7 cellular contexts compared by ENCODE assay signal in genomic region chr1:45001576-45001975, GRCh38. TPM values are rescaled to one million over a fixed set of nuclear protein-coding genes. Genes with fewer than 3 reads are reported as not detected.
DNase-seq lines count a peak whose midpoint lies in the region; ATAC-seq, FAIRE-seq and TF ChIP-seq lines count a peak whose summit lies in the region.
"Not testable (repeated sequence)": the region's sequence is repeated elsewhere in the genome, so short reads cannot be mapped to it uniquely, and the experiment has no call there.

No MANE protein-coding gene starts in this region.

- not testable (repeated sequence) for H3K9me3 ChIP-seq in RWPE2 (ENCODE audit: severe bottlenecking); K562 (replicated peaks; ENCODE audit: control insufficient read depth, insufficient read depth, low read depth, low read length); lower lobe of right lung; spleen; suprapubic skin

- FAIRE-seq in K562 (lab: Jason Lieb, UNC), result not testable (repeated sequence)

- not testable (repeated sequence) for H3K9ac ChIP-seq in K562 (ENCODE audit: insufficient read depth in 1 of 2, low read depth in 2 of 2, low read length in 2 of 2)

- not testable (repeated sequence) for TF ChIP-seq POLR2A in K562 (conservative IDR thresholded peaks at IDR 0.05); spleen (IDR thresholded peaks at IDR 0.05); suprapubic skin (IDR thresholded peaks at IDR 0.05)

- H3K27ac ChIP-seq in RWPE2 (ENCODE audit: poor library complexity, severe bottlenecking); K562 (ENCODE audit: extremely low read depth, low read depth, low read length): not testable (repeated sequence)
- H3K27ac ChIP-seq in lower lobe of right lung, result peak overlapping the region; percentile 53
- peak overlapping the region in 5 of 8 donors; percentile 34 to 67 (median 51) for H3K27ac ChIP-seq in spleen
- peak overlapping the region; percentile 22 for H3K27ac ChIP-seq in suprapubic skin

- not testable (repeated sequence) for H3K4me1 ChIP-seq in RWPE2 (ENCODE audit: insufficient read depth, poor library complexity, severe bottlenecking); K562 (replicated peaks in 1 of 2; ENCODE audit: control insufficient read depth in 2 of 2, insufficient read depth in 2 of 2, low read length in 2 of 2); lower lobe of right lung; suprapubic skin
- H3K4me1 ChIP-seq in spleen, result peaks cover 0 to 14% (median 8%) of the 10 kb centered on the region in 6 donors

- peaks cover 27% of the 10 kb centered on the region for H3K4me1 Mint-ChIP-seq in dendritic cell treated with granulocyte-macrophage colony-stimulating factor and Interleukin-4, amounts not matched to agents 40 ng/mL and 50 ng/mL, for 4 days (ENCODE audit: low read depth)

- ATAC-seq in RWPE2 (ENCODE audit: low read depth), result 0 out of 3 replicates have a peak, but pooled peaks have one; percentile 12
- ATAC-seq in activated naive CD4-positive, alpha-beta T cell treated with anti-CD3 and anti-CD28 coated beads, Interleukin-2, amount 50 U/mL, for 72 hours; K562; lower lobe of right lung: not testable (repeated sequence)

- H3K36me3 ChIP-seq in RWPE2 (ENCODE audit: low read depth) (peaks cover 25% of the 10 kb centered on the region), K562 (ENCODE audit: control insufficient read depth, insufficient read depth, low read length) (peaks cover 50% of the 10 kb centered on the region), lower lobe of right lung (peaks cover 49% of the 10 kb centered on the region), spleen (peaks cover 0 to 56% (median 48%) of the 10 kb centered on the region in 6 donors), suprapubic skin (peaks cover 50% of the 10 kb centered on the region)

- not testable (repeated sequence) for H3K27me3 Mint-ChIP-seq in dendritic cell treated with granulocyte-macrophage colony-stimulating factor and Interleukin-4, amounts not matched to agents 40 ng/mL and 50 ng/mL, for 4 days

- not testable (repeated sequence) for H3K36me3 Mint-ChIP-seq in activated naive CD4-positive, alpha-beta T cell treated with anti-CD3 and anti-CD28 coated beads, Interleukin-2, amount 50 U/mL, for 72 hours
- H3K36me3 Mint-ChIP-seq in dendritic cell treated with granulocyte-macrophage colony-stimulating factor and Interleukin-4, amounts not matched to agents 40 ng/mL and 50 ng/mL, for 4 days (ENCODE audit: low read depth), result peaks cover 52% of the 10 kb centered on the region

- H4K20me1 ChIP-seq in K562 (replicated peaks; ENCODE audit: control insufficient read depth, insufficient read depth, low read length), result not testable (repeated sequence)

- TF ChIP-seq RAD21 in K562 (CRISPR knock-in tag; conservative IDR thresholded peaks at IDR 0.05 in 1 of 2, IDR thresholded peaks at IDR 0.05 in 1 of 2), result not testable (repeated sequence)

- not testable (repeated sequence) for H3K4me3 ChIP-seq in RWPE2 (ENCODE audit: severe bottlenecking); K562; lower lobe of right lung; spleen; suprapubic skin

- H3K9me3 Mint-ChIP-seq in activated naive CD4-positive, alpha-beta T cell treated with anti-CD3 and anti-CD28 coated beads, Interleukin-2, amount 50 U/mL, for 72 hours; dendritic cell treated with granulocyte-macrophage colony-stimulating factor and Interleukin-4, amounts not matched to agents 40 ng/mL and 50 ng/mL, for 4 days: not testable (repeated sequence)

- not testable (repeated sequence) for TF ChIP-seq EP300 in K562 (IDR thresholded peaks at IDR 0.05; ENCODE audit: low read length); suprapubic skin (IDR thresholded peaks at IDR 0.05)

- DNase-seq in RWPE2 (ENCODE audit: low spot score); activated naive CD4-positive, alpha-beta T cell treated with anti-CD3 and anti-CD28 coated beads, Interleukin-2, amount 50 U/mL, for 72 hours (ENCODE audit: low spot score in 2 of 2); K562 (ENCODE audit: extremely low read depth in 1 of 4, low spot score in 3 of 4); lower lobe of right lung; suprapubic skin (ENCODE audit: low spot score in 2 of 2): not testable (repeated sequence)
- peak; percentile 44 for DNase-seq in spleen

- BruUV-seq in K562 (replicated peaks; lab: Mats Ljungman, UMichigan), result not testable (repeated sequence)

- POLR2A ChIA-PET in K562 (lab: Yijun Ruan, JAX), result interaction anchor here (0.5 to 4.6 kb wide), 5 partner anchors 9 to 1314 kb away, joined by 3 to 33 read pairs (median 17); partner anchors contain the start of genes EIF2B3, HECTD3 and UROD

- H3K79me2 ChIP-seq in K562 (ENCODE audit: control insufficient read depth, insufficient read depth, low read length), result not testable (repeated sequence)

- not testable (repeated sequence) for H3K9me1 ChIP-seq in K562 (ENCODE audit: control insufficient read depth, insufficient read depth, low read length)

- in situ Hi-C loops in K562 (cut with MboI), result not testable (repeated sequence)

- H3K4me3 Mint-ChIP-seq in dendritic cell treated with granulocyte-macrophage colony-stimulating factor and Interleukin-4, amounts not matched to agents 40 ng/mL and 50 ng/mL, for 4 days, result not testable (repeated sequence)

- 90% methylated on average over 7 of the region's 8 CpGs for WGBS in K562 (ENCODE audit: insufficient coverage, low coverage, missing lambda C conversion rate)
- 89 to 95% (median 93%) methylated on average over 8 of the region's 8 CpGs for WGBS in spleen, 5 donors
- WGBS in suprapubic skin, result 86% methylated on average over 8 of the region's 8 CpGs

- H3K27ac Mint-ChIP-seq in activated naive CD4-positive, alpha-beta T cell treated with anti-CD3 and anti-CD28 coated beads, Interleukin-2, amount 50 U/mL, for 72 hours, result peak overlapping the region; percentile 30 to 78
- H3K27ac Mint-ChIP-seq in dendritic cell treated with granulocyte-macrophage colony-stimulating factor and Interleukin-4, amounts not matched to agents 40 ng/mL and 50 ng/mL, for 4 days, result peak overlapping the region; percentile 87

- not testable (repeated sequence) for H2AFZ ChIP-seq in K562 (ENCODE audit: low read depth, low read length)

- CTCF ChIA-PET in K562 (lab: Yijun Ruan, JAX; ENCODE audit: low intra/inter-chr PET ratio), result not testable (repeated sequence)

- intact Hi-C loops in K562 (cut with micrococcal nuclease); dendritic cell treated with granulocyte-macrophage colony-stimulating factor and Interleukin-4, amounts not matched to agents 40 ng/mL and 50 ng/mL, for 4 days (cut with micrococcal nuclease); lower lobe of right lung (cut with DNase I); spleen (cut with DNase I; ENCODE audit: low total_unique reads): not testable (repeated sequence)

- not testable (repeated sequence) for H3K4me2 ChIP-seq in K562 (ENCODE audit: insufficient read depth, low read length)

- H3K27me3 ChIP-seq in RWPE2 (ENCODE audit: insufficient read depth, poor library complexity, severe bottlenecking); K562 (ENCODE audit: control insufficient read depth in 2 of 2, insufficient read depth in 2 of 2, low read length in 2 of 2); lower lobe of right lung (ENCODE audit: low read depth); spleen (replicated peaks in 1 of 7); suprapubic skin: not testable (repeated sequence)

- not testable (repeated sequence) for TF ChIP-seq CTCF in RWPE2 (IDR thresholded peaks at IDR 0.05; ENCODE audit: poor library complexity, severe bottlenecking); K562 (IDR thresholded peaks at IDR 0.05 in 2 of 3, conservative IDR thresholded peaks at IDR 0.05 in 1 of 3; ENCODE audit: insufficient read depth in 2 of 3, low read depth in 1 of 3, low read length in 3 of 3); lower lobe of right lung (IDR thresholded peaks at IDR 0.05); spleen (IDR thresholded peaks at IDR 0.05 in 8 of 11, conservative IDR thresholded peaks at IDR 0.05 in 3 of 11); suprapubic skin (IDR thresholded peaks at IDR 0.05)

RNA-seq across cellular contexts. Expression of gene HECTD3, which starts 9.5 kb away (rescaled TPM):
- total RNA-seq in activated naive CD4-positive, alpha-beta T cell treated with anti-CD3 and anti-CD28 coated beads, Interleukin-2, amount 50 U/mL, for 72 hours, result 10 to 100 TPM; 23.9 to 24.3 TPM
- 71.0 and 140 TPM in 2 replicates for total RNA-seq in K562 (2011; cell fraction: chromatin; rRNA removed; ENCODE audit: low replicate concordance)
- 70.4 and 73.5 TPM in 2 replicates for total RNA-seq in K562 (2011; cell fraction: nucleolus; rRNA removed)
- 74.3 and 95.3 TPM in 2 replicates for total RNA-seq in K562 (2011; cell fraction: nucleoplasm; rRNA removed)
- 18.9 and 24.5 TPM in 2 replicates for total RNA-seq in K562 (2014; rRNA removed)
- 12.4 and 15.0 TPM in 2 replicates for total RNA-seq in K562 (2014; rRNA removed; fragmentation: Illumina TruSeq; extraction: Trizol)
- total RNA-seq in K562 (2015; rRNA removed; fragmentation: Illumina TruSeq; extraction: Trizol), result 15.3 and 16.9 TPM in 2 replicates
- total RNA-seq in K562 (2021), result 50.7 and 50.8 TPM in 2 replicates
- 37.8 and 45.2 TPM in 2 replicates for polyA plus RNA-seq in K562 (2011; rRNA removed)
- polyA plus RNA-seq in K562 (2011; cell fraction: cytosol; rRNA removed), result 50.2 and 64.7 TPM in 2 replicates
- polyA plus RNA-seq in K562 (2011; cell fraction: nucleus; rRNA removed), result 125 TPM in 2 replicates
- polyA plus RNA-seq in K562 (2012), result 41.1 and 54.2 TPM in 2 replicates
- 42.2 and 43.9 TPM in 2 replicates for polyA plus RNA-seq in K562 (2014; fragmentation: Illumina TruSeq; extraction: Trizol)
- polyA plus RNA-seq in K562 (2014; fragmentation: Nextera tagmentation; extraction: Ambion mirVana), result 1 to 10 TPM; 6.3 to 9.8 TPM
- polyA plus RNA-seq in K562 (2014; rRNA removed), result 32.4 and 42.2 TPM in 2 replicates
- polyA minus RNA-seq in K562 (2011; rRNA and poly(A)+ RNA removed), result 50.3 and 71.9 TPM in 2 replicates
- polyA minus RNA-seq in K562 (2011; cell fraction: cytosol; rRNA and poly(A)+ RNA removed), result 28.9 and 35.3 TPM in 2 replicates
- polyA minus RNA-seq in K562 (2011; cell fraction: nucleus; rRNA and poly(A)+ RNA removed), result 21.5 and 27.9 TPM in 2 replicates
- 47.6 TPM for total RNA-seq in lower lobe of right lung
- 10 to 100 TPM; 33.2 to 50.7 (median 37.6) TPM for total RNA-seq in spleen
- polyA plus RNA-seq in spleen, result 10 to 100 TPM; 13.3 to 24.9 (median 15.9) TPM
- 10 to 100 TPM; 37.8 to 65.5 (median 56.8) TPM for total RNA-seq in suprapubic skin

RNA-seq across cellular contexts. Expression of gene UROD, which starts 10.5 kb away (rescaled TPM):
- total RNA-seq in activated naive CD4-positive, alpha-beta T cell treated with anti-CD3 and anti-CD28 coated beads, Interleukin-2, amount 50 U/mL, for 72 hours, result 100 to 1,000 TPM; 149 to 176 TPM
- 626 and 1,262 TPM in 2 replicates for total RNA-seq in K562 (2011; cell fraction: chromatin; rRNA removed; ENCODE audit: low replicate concordance)
- total RNA-seq in K562 (2011; cell fraction: nucleolus; rRNA removed), result 1,054 and 1,087 TPM in 2 replicates
- total RNA-seq in K562 (2011; cell fraction: nucleoplasm; rRNA removed), result 885 and 908 TPM in 2 replicates
- 781 and 785 TPM in 2 replicates for total RNA-seq in K562 (2014; rRNA removed)
- 415 and 533 TPM in 2 replicates for total RNA-seq in K562 (2014; rRNA removed; fragmentation: Illumina TruSeq; extraction: Trizol)
- 534 and 555 TPM in 2 replicates for total RNA-seq in K562 (2015; rRNA removed; fragmentation: Illumina TruSeq; extraction: Trizol)
- 636 and 644 TPM in 2 replicates for total RNA-seq in K562 (2021)
- 1,018 and 1,100 TPM in 2 replicates for polyA plus RNA-seq in K562 (2011; rRNA removed)
- polyA plus RNA-seq in K562 (2011; cell fraction: cytosol; rRNA removed), result 1,522 and 2,076 TPM in 2 replicates
- polyA plus RNA-seq in K562 (2011; cell fraction: nucleus; rRNA removed), result 2,252 and 2,347 TPM in 2 replicates
- polyA plus RNA-seq in K562 (2012), result 601 and 622 TPM in 2 replicates
- 977 and 1,110 TPM in 2 replicates for polyA plus RNA-seq in K562 (2014; fragmentation: Illumina TruSeq; extraction: Trizol)
- polyA plus RNA-seq in K562 (2014; fragmentation: Nextera tagmentation; extraction: Ambion mirVana), result 1,000 to 10,000 TPM; 2,545 to 2,933 TPM
- polyA plus RNA-seq in K562 (2014; rRNA removed), result 1,156 and 1,201 TPM in 2 replicates
- 505 and 658 TPM in 2 replicates for polyA minus RNA-seq in K562 (2011; rRNA and poly(A)+ RNA removed)
- 286 and 319 TPM in 2 replicates for polyA minus RNA-seq in K562 (2011; cell fraction: cytosol; rRNA and poly(A)+ RNA removed)
- 356 and 526 TPM in 2 replicates for polyA minus RNA-seq in K562 (2011; cell fraction: nucleus; rRNA and poly(A)+ RNA removed)
- 60.4 TPM for total RNA-seq in lower lobe of right lung
- 10 to 100 TPM; 41.5 to 70.4 (median 65.4) TPM for total RNA-seq in spleen
- 10 to 100 TPM; 69.8 to 90.9 (median 80.0) TPM for polyA plus RNA-seq in spleen
- total RNA-seq in suprapubic skin, result 10 to 100 TPM; 45.4 to 65.9 (median 57.2) TPM

RNA-seq across cellular contexts. Expression of gene EIF2B3, which starts 15.2 kb away (rescaled TPM):
- total RNA-seq in activated naive CD4-positive, alpha-beta T cell treated with anti-CD3 and anti-CD28 coated beads, Interleukin-2, amount 50 U/mL, for 72 hours, result 10 to 100 TPM; 35.8 to 43.4 TPM
- total RNA-seq in K562 (2011; cell fraction: chromatin; rRNA removed; ENCODE audit: low replicate concordance), result 135 and 205 TPM in 2 replicates
- total RNA-seq in K562 (2011; cell fraction: nucleolus; rRNA removed), result 72.0 and 79.1 TPM in 2 replicates
- 103 and 112 TPM in 2 replicates for total RNA-seq in K562 (2011; cell fraction: nucleoplasm; rRNA removed)
- 94.5 and 101 TPM in 2 replicates for total RNA-seq in K562 (2014; rRNA removed)
- total RNA-seq in K562 (2014; rRNA removed; fragmentation: Illumina TruSeq; extraction: Trizol), result 184 and 199 TPM in 2 replicates
- total RNA-seq in K562 (2015; rRNA removed; fragmentation: Illumina TruSeq; extraction: Trizol), result 141 and 149 TPM in 2 replicates
- 124 and 127 TPM in 2 replicates for total RNA-seq in K562 (2021)
- 119 and 161 TPM in 2 replicates for polyA plus RNA-seq in K562 (2011; rRNA removed)
- 52.0 and 80.5 TPM in 2 replicates for polyA plus RNA-seq in K562 (2011; cell fraction: cytosol; rRNA removed)
- 26.0 and 39.6 TPM in 2 replicates for polyA plus RNA-seq in K562 (2011; cell fraction: nucleus; rRNA removed)
- polyA plus RNA-seq in K562 (2012), result 57.6 and 118 TPM in 2 replicates
- 128 and 148 TPM in 2 replicates for polyA plus RNA-seq in K562 (2014; fragmentation: Illumina TruSeq; extraction: Trizol)
- 100 to 1,000 TPM; 393 to 523 TPM for polyA plus RNA-seq in K562 (2014; fragmentation: Nextera tagmentation; extraction: Ambion mirVana)
- 118 and 121 TPM in 2 replicates for polyA plus RNA-seq in K562 (2014; rRNA removed)
- 217 and 243 TPM in 2 replicates for polyA minus RNA-seq in K562 (2011; rRNA and poly(A)+ RNA removed)
- 41.9 and 56.7 TPM in 2 replicates for polyA minus RNA-seq in K562 (2011; cell fraction: cytosol; rRNA and poly(A)+ RNA removed)
- 64.4 and 88.5 TPM in 2 replicates for polyA minus RNA-seq in K562 (2011; cell fraction: nucleus; rRNA and poly(A)+ RNA removed)
- total RNA-seq in lower lobe of right lung, result 25.8 TPM
- total RNA-seq in spleen, result 10 to 100 TPM; 14.5 to 28.8 (median 23.4) TPM
- polyA plus RNA-seq in spleen, result 10 to 100 TPM in 2 of 3 donors, 1 to 10 TPM in 1; 7.4 to 15.2 (median 13.7) TPM
- 10 to 100 TPM; 14.1 to 20.8 (median 19.6) TPM for total RNA-seq in suprapubic skin
